Comparison of ENCODE assay signal across 8 cellular contexts in genomic region chr13:42990991-42991891, GRCh38. TPM values are rescaled to one million over a fixed set of nuclear protein-coding genes. Genes with fewer than 3 reads are reported as not detected.
DNase-seq lines count a peak whose midpoint lies in the region; ATAC-seq, FAIRE-seq and TF ChIP-seq lines count a peak whose summit lies in the region.

No MANE protein-coding gene starts in this region.

- H4K20me1 ChIP-seq in PC-9 (ENCODE audit: insufficient read depth), result no peaks in the 10 kb centered on the region

- WGBS in pancreas, 2 donors, result 73 to 75% methylated on average over 17 of the region's 17 CpGs

- H3K4me3 ChIP-seq in PC-9 (peak overlapping the region; percentile 36; the same call in 1 of the 2 replicates), pancreas (peak overlapping the region in 3 of 4 donors; percentile 46 to 68 (median 61))

- FAIRE-seq in pancreas (lab: Jason Lieb, UNC), result no peak

- H3K9me3 ChIP-seq in PC-9 (ENCODE audit: insufficient read depth, low read depth) (no peaks in the 10 kb centered on the region), pancreas (no peaks in the 10 kb centered on the region)

- POLR2A ChIA-PET in PC-9 (lab: Charles Lee; ENCODE audit: unreplicated experiment), result interaction anchor here (0.6 kb wide), 1 partner anchor 441 kb away, joined by 3 read pairs; no protein-coding TSS in a partner anchor

- H3K27ac ChIP-seq in PC-9 (no peak overlapping the region), pancreas (peak overlapping the region; percentile 46 to 85 (median 76))

- peak overlapping the region; percentile 55; the same call in 1 of the 2 replicates for H3K4me2 ChIP-seq in PC-9

- peak; percentile 5 for ATAC-seq in esophagus mucosa
- ATAC-seq in pancreas, result peak; percentile 14 to 38 (median 33)
- ATAC-seq in GM18909 (IDR thresholded peaks at IDR 0.05; ENCODE audit: poor library complexity, unreplicated experiment), result no peak

- no peaks in the 10 kb centered on the region; the same call in 1 of the 2 replicates for H3F3A ChIP-seq in PC-9 (ENCODE audit: insufficient read depth, low read depth)

- H3K9me2 ChIP-seq in PC-9 (ENCODE audit: insufficient read depth), result no peaks in the 10 kb centered on the region

- H3K4me1 ChIP-seq in PC-9 (replicated peaks; ENCODE audit: insufficient read depth) (peaks cover 5% of the 10 kb centered on the region), pancreas (peaks cover 0 to 7% (median 3%) of the 10 kb centered on the region in 3 donors)

- peak; percentile 49 for DNase-seq in DMS79 treated with DMSO at 0.1 percent for 48 hours (lab: John Stamatoyannopoulos, UW)
- no peak for DNase-seq in PC-9
- DNase-seq in pancreas, result no peak
- no peak for DNase-seq in epidermal melanocyte (ENCODE audit: insufficient read length, low spot score)
- no peak for DNase-seq in cerebellar cortex (ENCODE audit: low spot score)
- no peak for DNase-seq in RPMI8226

- peak overlapping the region; percentile 72; the same call in 1 of the 2 replicates for H2AFZ ChIP-seq in PC-9

- intact Hi-C loops in PC-9 (cut with micrococcal nuclease; ENCODE audit: unreplicated experiment) (no loop called here), pancreas (cut with DNase I) (no loop called here)

- H3K79me2 ChIP-seq in PC-9 (ENCODE audit: low read depth), result no peaks in the 10 kb centered on the region

- H3K27me3 ChIP-seq in PC-9 (ENCODE audit: insufficient read depth, low read depth) (no peaks in the 10 kb centered on the region), pancreas (no peaks in the 10 kb centered on the region)

- TF ChIP-seq CTCF in PC-9 (conservative IDR thresholded peaks at IDR 0.05) (no peak), pancreas (IDR thresholded peaks at IDR 0.05) (no peak)

- H3K36me3 ChIP-seq in PC-9 (ENCODE audit: low read depth) (no peaks in the 10 kb centered on the region), pancreas (no peaks in the 10 kb centered on the region)

- CTCF ChIA-PET in PC-9 (lab: Charles Lee), result interaction anchor here (0.6 kb wide), 1 partner anchor 191 kb away, joined by 12 read pairs; no protein-coding TSS in a partner anchor

- BruUV-seq in PC-9 (replicated peaks; lab: Mats Ljungman, UMichigan), result TSS peak; percentile 28

RNA-seq across cellular contexts. Expression of gene EPSTI1, which starts 0.8 kb away (rescaled TPM):
- total RNA-seq in PC-9 (2021) (2.7 and 3.4 TPM in 2 replicates), esophagus mucosa (3.4 TPM), pancreas (1 to 10 TPM in 5 of 6 donors, under 1 TPM in 1; 0.83 to 9.7 (median 2.1) TPM)
- 1 to 10 TPM; 1.4 to 3.0 TPM for polyA plus RNA-seq in pancreas

RNA-seq across cellular contexts. Expression of gene DNAJC15, which starts 32.1 kb away (rescaled TPM):
- 12.7 and 14.8 TPM in 2 replicates for total RNA-seq in PC-9 (2021)
- 4.9 TPM for total RNA-seq in esophagus mucosa
- 1 to 10 TPM; 5.2 to 9.6 (median 6.8) TPM for total RNA-seq in pancreas
- 10 to 100 TPM in 1 of 2 donors, 1 to 10 TPM in 1; 5.2 to 10.2 TPM for polyA plus RNA-seq in pancreas
